9 cellular contexts compared by ENCODE assay signal in the genomic region with DNA sequence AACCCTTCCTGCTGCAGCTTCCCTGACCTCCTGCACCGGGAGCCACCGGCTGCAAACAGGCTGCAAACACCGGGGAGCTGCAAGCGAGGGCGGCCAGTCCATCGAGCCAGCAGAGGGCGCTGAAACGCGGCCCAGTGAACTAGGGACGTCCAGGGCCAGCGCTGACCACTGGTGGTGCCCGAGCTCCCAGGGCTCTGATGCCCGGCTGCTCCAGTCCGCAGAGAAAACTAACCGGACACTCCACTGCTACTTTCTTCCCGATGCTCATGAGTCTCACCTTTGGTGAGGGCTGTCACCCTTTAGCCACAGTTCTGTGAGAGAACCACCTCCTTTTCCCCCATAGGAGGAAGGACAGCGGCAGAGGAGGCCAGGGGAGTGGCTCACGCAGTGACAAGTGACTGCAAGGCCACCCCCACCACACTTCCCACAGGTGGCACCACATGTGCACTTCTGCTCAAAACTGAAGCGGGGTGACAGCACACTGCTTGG.
DNase-seq lines count a peak whose midpoint lies in the region; ATAC-seq and TF ChIP-seq lines count a peak whose summit lies in the region.
"Had no signal": no experiment of that assay in that cellular context is flagged by ENCODE, and none has a peak within 500 bp of the region (broad histone marks: within the 10 kb centered on the region; RNA-seq: fewer than 3 reads in every experiment).

No MANE protein-coding gene starts in this region.

- peaks cover 16% of the 10 kb centered on the region for H3K27me3 Mint-ChIP-seq in activated CD4-positive, alpha-beta T cell treated with anti-CD3 and anti-CD28 coated beads, Interleukin-2, amount 10 ng/mL, durations not matched to agents 24 days and 14 days

- no peak overlapping the region for H3K4me3 Mint-ChIP-seq in activated CD4-positive, alpha-beta T cell treated with anti-CD3 and anti-CD28 coated beads, Interleukin-2, amount 10 ng/mL, durations not matched to agents 24 days and 14 days
- H3K4me3 Mint-ChIP-seq: activated naive CD4-positive, alpha-beta T cell treated with anti-CD3 and anti-CD28 coated beads, Interleukin-2, amount 50 U/mL, for 24 hours had no signal

- H3K36me3 Mint-ChIP-seq in activated CD4-positive, alpha-beta T cell treated with anti-CD3 and anti-CD28 coated beads, Interleukin-2, amount 10 ng/mL, durations not matched to agents 24 days and 14 days (ENCODE audit: low read depth), result no peaks in the 10 kb centered on the region
- H3K36me3 Mint-ChIP-seq: activated naive CD4-positive, alpha-beta T cell treated with anti-CD3 and anti-CD28 coated beads, Interleukin-2, amount 50 U/mL, for 24 hours had no signal

- DNase-seq in GM12864 (ENCODE audit: low read depth), result no peak
- peak; percentile 32 for DNase-seq in NCI-H2107 treated with DMSO at 0.1 percent for 48 hours (lab: John Stamatoyannopoulos, UW; ENCODE audit: unreplicated experiment)
- peak; percentile 85 for DNase-seq in activated CD4-positive, alpha-beta T cell treated with anti-CD3 and anti-CD28 coated beads, Interleukin-2, amount 10 ng/mL, durations not matched to agents 24 days and 14 days
- peak; percentile 76 for DNase-seq in coronary artery (ENCODE audit: low spot score)
- DNase-seq in left lobe of liver (ENCODE audit: low spot score), result peak; percentile 88
- peak; percentile 29 for DNase-seq in stimulated activated CD4-positive, alpha-beta T cell treated with anti-CD3 and anti-CD28 coated beads, Interleukin-1b, Interleukin-23, amount 100 ng/mL, for 48 hours
- DNase-seq in DMS79 treated with DMSO at 0.1 percent for 48 hours (lab: John Stamatoyannopoulos, UW), result no peak

- peak; percentile 99 for ATAC-seq in left lobe of liver
- ATAC-seq in GM18909 (IDR thresholded peaks at IDR 0.05; ENCODE audit: poor library complexity, unreplicated experiment), result no peak

- H3K4me1 Mint-ChIP-seq in activated CD4-positive, alpha-beta T cell treated with anti-CD3 and anti-CD28 coated beads, Interleukin-2, amount 10 ng/mL, durations not matched to agents 24 days and 14 days, result peaks cover 1% of the 10 kb centered on the region

- H3K9me3 Mint-ChIP-seq in activated CD4-positive, alpha-beta T cell treated with anti-CD3 and anti-CD28 coated beads, Interleukin-2, amount 10 ng/mL, durations not matched to agents 24 days and 14 days, result peaks cover 3% of the 10 kb centered on the region
- H3K9me3 Mint-ChIP-seq: activated naive CD4-positive, alpha-beta T cell treated with anti-CD3 and anti-CD28 coated beads, Interleukin-2, amount 50 U/mL, for 24 hours had no signal

- H3K4me3 ChIP-seq in GM12864 (ENCODE audit: low read depth, low read length) (no peak overlapping the region), coronary artery (peak overlapping the region; percentile 54)

- intact Hi-C loops in activated CD4-positive, alpha-beta T cell treated with anti-CD3 and anti-CD28 coated beads, Interleukin-2, amount 10 ng/mL, durations not matched to agents 24 days and 14 days (cut with micrococcal nuclease), result loop anchor here (2.0 to 10.0 kb wide), 2 partner anchors 148 to 294 kb away; no protein-coding TSS in a partner anchor

- peak; percentile 82 for TF ChIP-seq CTCF in GM12864 (IDR thresholded peaks at IDR 0.05; ENCODE audit: low read depth, low read length, missing control alignments)
- peak; percentile 91 for TF ChIP-seq CTCF in coronary artery (IDR thresholded peaks at IDR 0.05)

- no peak overlapping the region for H3K27ac ChIP-seq in coronary artery

- H3K27ac Mint-ChIP-seq in activated CD4-positive, alpha-beta T cell treated with anti-CD3 and anti-CD28 coated beads, Interleukin-2, amount 10 ng/mL, durations not matched to agents 24 days and 14 days, result no peak overlapping the region
- H3K27ac Mint-ChIP-seq: activated naive CD4-positive, alpha-beta T cell treated with anti-CD3 and anti-CD28 coated beads, Interleukin-2, amount 50 U/mL, for 24 hours had no signal

Comparison
In these comparisons a context has a peak if more than half of its experiments do, and no peak if none do; other contexts are left out.
1. DNase-seq: peak in NCI-H2107 treated with DMSO at 0.1 percent for 48 hours (single experiment), activated CD4-positive, alpha-beta T cell treated with anti-CD3 and anti-CD28 coated beads, Interleukin-2, amount 10 ng/mL, durations not matched to agents 24 days and 14 days (single experiment), coronary artery (single experiment), left lobe of liver (single experiment) and stimulated activated CD4-positive, alpha-beta T cell treated with anti-CD3 and anti-CD28 coated beads, Interleukin-1b, Interleukin-23, amount 100 ng/mL, for 48 hours (single experiment); none in GM12864 (single experiment) and DMS79 treated with DMSO at 0.1 percent for 48 hours (single experiment).